Comparison of ENCODE assay signal across 10 cellular contexts in genomic region chr2:20599861-20600461, GRCh38. TPM values are rescaled to one million over a fixed set of nuclear protein-coding genes. Genes with fewer than 3 reads are reported as not detected.
A peak's percentile ranks its signal among the peaks of the same experiment; 100 is the strongest.
DNase-seq lines count a peak whose midpoint lies in the region; ATAC-seq and TF ChIP-seq lines count a peak whose summit lies in the region.
"Had no signal": no experiment of that assay in that cellular context is flagged by ENCODE, and none has a peak within 500 bp of the region (broad histone marks: within the 10 kb centered on the region; RNA-seq: fewer than 3 reads in every experiment).

No MANE protein-coding gene starts in this region.

- CTCF ChIA-PET in Panc1 (lab: Charles Lee): interaction anchor here (0.6 to 0.9 kb wide), 2 partner anchors 10 to 144 kb away, joined by 3 to 4 read pairs; no protein-coding TSS in a partner anchor

- H3K4me1 ChIP-seq in Panc1 (ENCODE audit: control insufficient read depth, insufficient read depth, low read length): peaks cover 14% of the 10 kb centered on the region

- ATAC-seq in Panc1 (no peak), GM21423 (IDR thresholded peaks at IDR 0.05; ENCODE audit: unreplicated experiment) (no peak)

- H3K9me3 ChIP-seq in Panc1 (ENCODE audit: control insufficient read depth, insufficient read depth, low read depth, low read length): no peaks in the 10 kb centered on the region
- H3K9me3 ChIP-seq: colonic mucosa had no signal

- H3K36me3 ChIP-seq in Panc1 (ENCODE audit: control insufficient read depth, insufficient read depth, low read length): no peaks in the 10 kb centered on the region
- H3K36me3 ChIP-seq: colonic mucosa had no signal

- H3K27me3 ChIP-seq in Panc1 (ENCODE audit: control insufficient read depth, insufficient read depth, low read length): no peaks in the 10 kb centered on the region
- H3K27me3 ChIP-seq: colonic mucosa had no signal

- no peak for TF ChIP-seq CTCF in Panc1 (IDR thresholded peaks at IDR 0.05)

- in situ Hi-C loops in Panc1 (cut with HindIII; ENCODE audit: low pct_unique_long_range_greater_than_20kb, low sequenced_read_pairs): no loop called here

- peak overlapping the region; percentile 45; the same call in 1 of the 2 replicates for H3K27ac ChIP-seq in Panc1 (ENCODE audit: low read length)
- H3K27ac ChIP-seq: colonic mucosa had no signal

- intact Hi-C loops in Panc1 (cut with micrococcal nuclease; ENCODE audit: unreplicated experiment): loop anchor here (10.0 kb wide), 1 partner anchor 155 kb away; the partner anchor contains the start of gene RHOB

- H3K4me3 ChIP-seq in Panc1 (ENCODE audit: low read depth in 2 of 2, low read length in 2 of 2): no peak overlapping the region
- H3K4me3 ChIP-seq: colonic mucosa had no signal

- DNase-seq in Panc1 (ENCODE audit: low read depth, low spot score): no peak
- peak; percentile 43 for DNase-seq in epidermal melanocyte (ENCODE audit: insufficient read length, low spot score)
- peak; percentile 51 for DNase-seq in mesenteric fat pad (ENCODE audit: low spot score)
- DNase-seq in superior temporal gyrus (ENCODE audit: extremely low spot score): peak; percentile 92
- no peak for DNase-seq in SIG-M5 treated with dmso at 0.1 percent for 504 hours (lab: John Stamatoyannopoulos, UW; ENCODE audit: unreplicated experiment)
- no peak for DNase-seq in MV-4-11 (lab: John Stamatoyannopoulos, UW)
- no peak for DNase-seq in effector CD8-positive, alpha-beta T cell (lab: John Stamatoyannopoulos, UW)
- DNase-seq: colonic mucosa, T1000 had no signal

- BruUV-seq in Panc1 (replicated peaks; lab: Mats Ljungman, UMichigan): no TSS peak

- POLR2A ChIA-PET in Panc1 (lab: Charles Lee): interaction anchor here (1.0 to 1.7 kb wide), 3 partner anchors 21 to 153 kb away, joined by 3 to 6 read pairs (median 5); partner anchors contain the start of gene RHOB

RNA-seq across cellular contexts. Expression of gene HS1BP3, which starts 50.9 kb away (rescaled TPM):
- total RNA-seq in Panc1 (2021; ENCODE audit: unreplicated experiment) (46.1 TPM), mesenteric fat pad (28.8 TPM)
- polyA plus RNA-seq in Panc1 (2012; ENCODE audit: insufficient read length): 45.1 TPM

Comparison
In these comparisons a context has a peak if more than half of its experiments do, and no peak if none do; other contexts are left out.
1. DNase-seq: peak in epidermal melanocyte (single experiment), mesenteric fat pad (single experiment) and superior temporal gyrus (single experiment); none in Panc1 (single experiment), SIG-M5 treated with dmso at 0.1 percent for 504 hours (single experiment), MV-4-11 (single experiment) and effector CD8-positive, alpha-beta T cell (single experiment).